Comparison of ENCODE assay signal across 21 cellular contexts in genomic region chr15:93278006-93278405, GRCh38.
"Had no signal": no experiment of that assay in that cellular context is flagged by ENCODE, and none has a peak within 500 bp of the region (broad histone marks: within the 10 kb centered on the region; RNA-seq: fewer than 3 reads in every experiment).

No MANE protein-coding gene starts in this region.

- H3K36me3 Mint-ChIP-seq: immature natural killer cell; natural killer cell treated with Interleukin-12 subunit alpha and Interleukin-12 subunit beta and Interleukin-15 and Interleukin-18, amount 100 ng/mL, for 72 hours had no signal

- H3K27ac Mint-ChIP-seq: effector memory CD8-positive, alpha-beta T cell; immature natural killer cell; natural killer cell treated with Interleukin-12 subunit alpha and Interleukin-12 subunit beta and Interleukin-15 and Interleukin-18, amount 100 ng/mL, for 72 hours had no signal

- H3K4me3 ChIP-seq: esophagus squamous epithelium, gastroesophageal sphincter, lung, stomach, thoracic aorta, transverse colon had no signal

- ATAC-seq: effector memory CD8-positive, alpha-beta T cell; gastroesophageal sphincter; left cardiac atrium; left ventricle myocardium superior; right cardiac atrium had no signal

- H3K4me3 Mint-ChIP-seq: effector memory CD8-positive, alpha-beta T cell; immature natural killer cell; natural killer cell treated with Interleukin-12 subunit alpha and Interleukin-12 subunit beta and Interleukin-15 and Interleukin-18, amount 100 ng/mL, for 72 hours had no signal

- H3K27ac ChIP-seq: esophagus squamous epithelium, gastroesophageal sphincter, stomach, thoracic aorta, transverse colon had no signal

- H3K4me1 ChIP-seq: transverse colon had no signal

- H3K9me3 Mint-ChIP-seq: effector memory CD8-positive, alpha-beta T cell; immature natural killer cell; natural killer cell treated with Interleukin-12 subunit alpha and Interleukin-12 subunit beta and Interleukin-15 and Interleukin-18, amount 100 ng/mL, for 72 hours had no signal

- H3K27me3 ChIP-seq: gastroesophageal sphincter had no signal

- H3K9me3 ChIP-seq: gastroesophageal sphincter, thoracic aorta, transverse colon had no signal

- DNase-seq: effector memory CD8-positive, alpha-beta T cell; esophagus squamous epithelium; foreskin fibroblast; glutamatergic neuron; immature natural killer cell; kidney; left cardiac atrium; left ventricle myocardium superior; mesenchymal stem cell; midbrain; right cardiac atrium; small intestine; stimulated activated CD4-positive, alpha-beta T cell treated with anti-CD3 and anti-CD28 coated beads, Interleukin-12 subunit alpha, Interleukin-12 subunit beta, amount 100 ng/mL, for 4 hours; stimulated activated naive CD4-positive, alpha-beta T cell; stomach; substantia nigra; transverse colon had no signal

- H3K4me1 Mint-ChIP-seq: immature natural killer cell had no signal

- H3K36me3 ChIP-seq: esophagus squamous epithelium, gastroesophageal sphincter, stomach, thoracic aorta, transverse colon had no signal
